17 cellular contexts compared by ENCODE assay signal in genomic region chr3:172237121-172237742, GRCh38.
"Had no signal": no experiment of that assay in that cellular context is flagged by ENCODE, and none has a peak within 500 bp of the region (broad histone marks: within the 10 kb centered on the region; RNA-seq: fewer than 3 reads in every experiment).

No MANE protein-coding gene starts in this region.

- H3K27ac Mint-ChIP-seq: activated CD4-positive, alpha-beta memory T cell treated with anti-CD3 and anti-CD28 coated beads for 36 hours; activated naive CD8-positive, alpha-beta T cell treated with anti-CD3 and anti-CD28 coated beads for 36 hours; mesothelial cell of epicardium; stimulated activated naive B cell treated with anti-CD40 and anti-IgM and Interleukin-4, amounts not matched to agents 10 μg/mL and 1 μg/mL and 100 μg/mL, for 72 hours had no signal

- H3K27me3 Mint-ChIP-seq: activated CD4-positive, alpha-beta memory T cell treated with anti-CD3 and anti-CD28 coated beads for 36 hours; activated naive CD8-positive, alpha-beta T cell treated with anti-CD3 and anti-CD28 coated beads for 36 hours; central memory CD8-positive, alpha-beta T cell; stimulated activated naive B cell treated with anti-CD40 and anti-IgM and Interleukin-4, amounts not matched to agents 10 μg/mL and 1 μg/mL and 100 μg/mL, for 72 hours had no signal

- ATAC-seq: esophagus mucosa; gastrocnemius medialis; lower lobe of right lung; stimulated activated naive B cell treated with anti-CD40 and anti-IgM and Interleukin-4, amounts not matched to agents 10 μg/mL and 1 μg/mL and 100 μg/mL, for 72 hours had no signal

- DNase-seq: activated CD4-positive, alpha-beta memory T cell treated with anti-CD3 and anti-CD28 coated beads for 36 hours; activated naive CD8-positive, alpha-beta T cell treated with anti-CD3 and anti-CD28 coated beads for 36 hours; activated T-cell treated with anti-CD3 and anti-CD28 coated beads for 4 hours; amygdala; gastrocnemius medialis; heart left ventricle; lower lobe of right lung; sigmoid colon; spleen; stimulated activated CD4-positive, alpha-beta T cell treated with anti-CD3 and anti-CD28 coated beads, Interleukin-4, amount 100 ng/mL, for 4 hours; stimulated activated naive B cell treated with anti-CD40 and anti-IgM and Interleukin-4, amounts not matched to agents 10 μg/mL and 1 μg/mL and 100 μg/mL, for 72 hours; upper lobe of left lung; WERI-Rb-1 had no signal

- H3K4me1 Mint-ChIP-seq: activated naive CD8-positive, alpha-beta T cell treated with anti-CD3 and anti-CD28 coated beads for 36 hours; brain; mesothelial cell of epicardium; stimulated activated naive B cell treated with anti-CD40 and anti-IgM and Interleukin-4, amounts not matched to agents 10 μg/mL and 1 μg/mL and 100 μg/mL, for 72 hours had no signal

- H3K4me3 Mint-ChIP-seq: activated CD4-positive, alpha-beta memory T cell treated with anti-CD3 and anti-CD28 coated beads for 36 hours; activated naive CD8-positive, alpha-beta T cell treated with anti-CD3 and anti-CD28 coated beads for 36 hours; brain; central memory CD8-positive, alpha-beta T cell; mesothelial cell of epicardium; stimulated activated naive B cell treated with anti-CD40 and anti-IgM and Interleukin-4, amounts not matched to agents 10 μg/mL and 1 μg/mL and 100 μg/mL, for 72 hours had no signal
